15 cellular contexts compared by ENCODE assay signal in genomic region chr11:6855971-6856542, GRCh38. TPM values are rescaled to one million over a fixed set of nuclear protein-coding genes. Genes with fewer than 3 reads are reported as not detected.
DNase-seq lines count a peak whose midpoint lies in the region; ATAC-seq lines count a peak whose summit lies in the region.
"Had no signal": no experiment of that assay in that cellular context is flagged by ENCODE, and none has a peak within 500 bp of the region (broad histone marks: within the 10 kb centered on the region; RNA-seq: fewer than 3 reads in every experiment).

No MANE protein-coding gene starts in this region.

- H2BK5ac ChIP-seq in neuronal stem cell (ENCODE audit: low read length), result no peak overlapping the region

- H3K27me3 Mint-ChIP-seq in activated T-cell treated with anti-CD3 and anti-CD28 coated beads, Interleukin-2, amount 50 U/mL, for 4 hours (ENCODE audit: low read depth), result peaks cover 10% of the 10 kb centered on the region

- H3K4me3 Mint-ChIP-seq in activated T-cell treated with anti-CD3 and anti-CD28 coated beads, Interleukin-2, amount 50 U/mL, for 4 hours, result no peak overlapping the region
- H3K4me3 Mint-ChIP-seq: activated naive CD4-positive, alpha-beta T cell treated with anti-CD3 and anti-CD28 coated beads, Interleukin-2, amount 50 U/mL, for 24 hours; CD14-positive monocyte; nephron had no signal

- H4K91ac ChIP-seq in neuronal stem cell (ENCODE audit: low read depth, low read length, poor library complexity), result no peak overlapping the region

- no peak overlapping the region for H3K18ac ChIP-seq in neuronal stem cell (ENCODE audit: low read length)

- no CpG with 5 or more reads among the region's 1 CpG for WGBS in neuronal stem cell (ENCODE audit: extremely low coverage in 2 of 2, insufficient read length in 2 of 2, insufficient replicate concordance in 1 of 2), 2 donors

- DNase-seq in ELR (ENCODE audit: low read depth) (peak; percentile 89), OCI-M1 (lab: John Stamatoyannopoulos, UW) (peak; percentile 12), dermis blood vessel endothelial cell (peak; percentile 37), neuronal stem cell (ENCODE audit: low spot score) (peak; percentile 59), NCI-H187 (lab: John Stamatoyannopoulos, UW) (no peak), GF-D8 (lab: John Stamatoyannopoulos, UW) (no peak)
- no peak for DNase-seq in effector CD8-positive, alpha-beta T cell (lab: John Stamatoyannopoulos, UW)
- DNase-seq in activated T-cell treated with anti-CD3 and anti-CD28 coated beads, Interleukin-2, amount 50 U/mL, for 4 hours, result no peak

- H3K14ac ChIP-seq in neuronal stem cell (ENCODE audit: low read length), result no peak overlapping the region

- peaks cover 0 to 7% of the 10 kb centered on the region in 2 donors for H3K4me1 ChIP-seq in neuronal stem cell (ENCODE audit: control insufficient read depth in 2 of 2, insufficient read depth in 1 of 2, low read depth in 1 of 2, low read length in 2 of 2)
- H3K4me1 ChIP-seq: suprapubic skin had no signal

- H3K4ac ChIP-seq in neuronal stem cell (ENCODE audit: low read length), result no peak overlapping the region

- H3K79me1 ChIP-seq in neuronal stem cell (ENCODE audit: low read depth, low read length), result no peaks in the 10 kb centered on the region

- no peak overlapping the region for H4K8ac ChIP-seq in neuronal stem cell (ENCODE audit: low read depth, low read length)

- H3K36me3 Mint-ChIP-seq in activated T-cell treated with anti-CD3 and anti-CD28 coated beads, Interleukin-2, amount 50 U/mL, for 4 hours (ENCODE audit: insufficient read depth), result no peaks in the 10 kb centered on the region
- H3K36me3 Mint-ChIP-seq: CD14-positive monocyte had no signal

- H2BK12ac ChIP-seq in neuronal stem cell (ENCODE audit: low read length), result no peak overlapping the region

- no peak overlapping the region for H2BK15ac ChIP-seq in neuronal stem cell (ENCODE audit: low read length)

- H3K4me2 ChIP-seq in neuronal stem cell (ENCODE audit: insufficient read depth, low read length, poor library complexity, severe bottlenecking), result no peak overlapping the region

- no peaks in the 10 kb centered on the region for H3K36me3 ChIP-seq in neuronal stem cell (replicated peaks in 1 of 2; ENCODE audit: control insufficient read depth in 2 of 2, insufficient read depth in 2 of 2, low read length in 2 of 2)
- H3K36me3 ChIP-seq: suprapubic skin had no signal

- H3K27ac ChIP-seq in neuronal stem cell (replicated peaks; ENCODE audit: low read length), result peak overlapping the region; percentile 73
- H3K27ac ChIP-seq: coronary artery, skin epidermis, suprapubic skin had no signal

- ATAC-seq in activated T-cell treated with anti-CD3 and anti-CD28 coated beads, Interleukin-2, amount 50 U/mL, for 4 hours, result no peak
- ATAC-seq: left lobe of liver had no signal

- no peak overlapping the region for H3K9ac ChIP-seq in neuronal stem cell (ENCODE audit: low read depth, low read length, poor library complexity)

- no peaks in the 10 kb centered on the region for H3K9me3 ChIP-seq in neuronal stem cell (replicated peaks in 1 of 2; ENCODE audit: control insufficient read depth in 2 of 2, insufficient read depth in 1 of 2, low read depth in 1 of 2, low read length in 2 of 2)

- H3K4me3 ChIP-seq in neuronal stem cell (ENCODE audit: low read length in 2 of 2), result no peak overlapping the region
- H3K4me3 ChIP-seq: coronary artery, skin epidermis, suprapubic skin had no signal

- no peak overlapping the region for H2AK5ac ChIP-seq in neuronal stem cell (ENCODE audit: low read depth, low read length)

- H3K9me3 Mint-ChIP-seq in activated T-cell treated with anti-CD3 and anti-CD28 coated beads, Interleukin-2, amount 50 U/mL, for 4 hours, result peaks cover 10% of the 10 kb centered on the region

- H3K27me3 ChIP-seq in neuronal stem cell (ENCODE audit: control insufficient read depth in 3 of 3, insufficient read depth in 3 of 3, low read depth in 1 of 3, low read length in 3 of 3), result no peaks in the 10 kb centered on the region
- H3K27me3 ChIP-seq: suprapubic skin had no signal

- peaks cover 5% of the 10 kb centered on the region for H3K4me1 Mint-ChIP-seq in activated T-cell treated with anti-CD3 and anti-CD28 coated beads, Interleukin-2, amount 50 U/mL, for 4 hours (ENCODE audit: low read depth)
- H3K4me1 Mint-ChIP-seq: activated naive CD4-positive, alpha-beta T cell treated with anti-CD3 and anti-CD28 coated beads, Interleukin-2, amount 50 U/mL, for 24 hours; CD14-positive monocyte; nephron had no signal

- no peak overlapping the region for H3K23ac ChIP-seq in neuronal stem cell (ENCODE audit: low read depth, low read length, poor library complexity)

- H2BK120ac ChIP-seq in neuronal stem cell (ENCODE audit: low read depth, low read length), result no peak overlapping the region

- no peak overlapping the region for H2AFZ ChIP-seq in neuronal stem cell (ENCODE audit: low read length)

RNA-seq across cellular contexts. Expression of gene OR10A2, which starts 6.8 kb away (rescaled TPM):
- total RNA-seq in dermis blood vessel endothelial cell, result not detected in 2 replicates
- polyA plus RNA-seq in neuronal stem cell (2013, experiment 1 of 2), result not detected
- polyA plus RNA-seq in neuronal stem cell (2013, experiment 2 of 2), result not detected
- not detected for total RNA-seq in activated T-cell treated with anti-CD3 and anti-CD28 coated beads, Interleukin-2, amount 50 U/mL, for 4 hours
- total RNA-seq: left lobe of liver, suprapubic skin had no signal
- polyA plus RNA-seq: CD14-positive monocyte had no signal

RNA-seq across cellular contexts. Expression of gene OR10A5, which starts 10.6 kb away (rescaled TPM):
- total RNA-seq in dermis blood vessel endothelial cell, result not detected in 2 replicates
- polyA plus RNA-seq in neuronal stem cell (2013, experiment 1 of 2), result not detected
- polyA plus RNA-seq in neuronal stem cell (2013, experiment 2 of 2), result not detected
- total RNA-seq in activated T-cell treated with anti-CD3 and anti-CD28 coated beads, Interleukin-2, amount 50 U/mL, for 4 hours, result not detected
- total RNA-seq: left lobe of liver, suprapubic skin had no signal
- polyA plus RNA-seq: CD14-positive monocyte had no signal

RNA-seq across cellular contexts. Expression of gene OR10A4, which starts 20.4 kb away (rescaled TPM):
- total RNA-seq in dermis blood vessel endothelial cell, result not detected in 2 replicates
- not detected for polyA plus RNA-seq in neuronal stem cell (2013, experiment 1 of 2)
- polyA plus RNA-seq in neuronal stem cell (2013, experiment 2 of 2), result not detected
- total RNA-seq in activated T-cell treated with anti-CD3 and anti-CD28 coated beads, Interleukin-2, amount 50 U/mL, for 4 hours, result not detected
- total RNA-seq: left lobe of liver, suprapubic skin had no signal
- polyA plus RNA-seq: CD14-positive monocyte had no signal

RNA-seq across cellular contexts. Expression of gene OR2D2, which starts 36.2 kb away (rescaled TPM):
- total RNA-seq in dermis blood vessel endothelial cell, result 0.17 TPM in 1 of 2 replicates, not detected in the other
- not detected for polyA plus RNA-seq in neuronal stem cell (2013, experiment 1 of 2)
- polyA plus RNA-seq in neuronal stem cell (2013, experiment 2 of 2), result not detected
- not detected for total RNA-seq in activated T-cell treated with anti-CD3 and anti-CD28 coated beads, Interleukin-2, amount 50 U/mL, for 4 hours
- total RNA-seq: left lobe of liver had no signal
- polyA plus RNA-seq: CD14-positive monocyte had no signal

RNA-seq across cellular contexts. Expression of gene OR6A2, which starts 56.6 kb away (rescaled TPM):
- total RNA-seq in dermis blood vessel endothelial cell, result 0.05 and 0.17 TPM in 2 replicates
- polyA plus RNA-seq in neuronal stem cell (2013, experiment 1 of 2), result not detected
- 0.01 TPM for polyA plus RNA-seq in neuronal stem cell (2013, experiment 2 of 2)
- total RNA-seq in activated T-cell treated with anti-CD3 and anti-CD28 coated beads, Interleukin-2, amount 50 U/mL, for 4 hours, result not detected
- total RNA-seq: left lobe of liver had no signal
- polyA plus RNA-seq: CD14-positive monocyte had no signal

Comparison
In these comparisons a context has a peak if more than half of its experiments do, and no peak if none do; other contexts are left out.
1. DNase-seq: peak in ELR (single experiment), OCI-M1 (single experiment), dermis blood vessel endothelial cell (single experiment) and neuronal stem cell (single experiment); none in effector CD8-positive, alpha-beta T cell (single experiment), NCI-H187 (0 of 2), GF-D8 (single experiment) and activated T-cell treated with anti-CD3 and anti-CD28 coated beads, Interleukin-2, amount 50 U/mL, for 4 hours (single experiment).